19 cellular contexts compared by ENCODE assay signal in the genomic region with DNA sequence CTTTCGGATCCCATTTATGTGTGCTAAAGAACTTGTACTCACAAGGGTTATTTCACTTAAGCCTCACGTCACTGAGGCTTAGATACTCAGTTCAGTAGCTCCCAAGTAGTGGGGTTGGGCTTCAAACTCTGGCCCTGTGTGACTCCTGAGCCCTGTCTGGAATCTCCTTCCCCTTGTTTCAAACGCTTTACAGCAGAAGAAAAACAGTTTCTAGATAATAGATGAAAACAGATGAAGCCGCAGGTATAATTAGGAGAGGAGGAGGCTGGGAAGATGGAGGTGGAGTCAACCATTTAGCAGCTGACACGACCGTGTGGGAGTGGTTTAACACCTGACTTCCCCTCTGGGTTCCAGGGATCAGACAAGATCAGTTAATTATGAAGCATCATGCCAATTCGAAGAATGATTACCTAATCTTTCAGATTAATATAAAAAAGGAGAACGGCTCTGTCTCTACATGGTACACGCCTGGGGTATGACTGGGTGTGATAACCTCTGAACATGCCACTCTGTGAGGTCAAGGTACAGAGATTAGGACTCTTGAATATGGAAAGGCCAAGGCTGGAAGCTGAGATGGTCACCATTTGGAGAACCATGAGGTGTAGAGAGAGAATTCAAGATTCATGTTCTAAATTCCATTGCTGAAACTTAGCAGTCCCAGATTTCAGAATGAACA. TPM values are rescaled to one million over a fixed set of nuclear protein-coding genes. Genes with fewer than 3 reads are reported as not detected.
DNase-seq lines count a peak whose midpoint lies in the region; ATAC-seq and TF ChIP-seq lines count a peak whose summit lies in the region.
"Had no signal": no experiment of that assay in that cellular context is flagged by ENCODE, and none has a peak within 500 bp of the region (broad histone marks: within the 10 kb centered on the region; RNA-seq: fewer than 3 reads in every experiment).

No MANE protein-coding gene starts in this region.

- no peaks in the 10 kb centered on the region for H3K27me3 ChIP-seq in muscle layer of colon (ENCODE audit: control insufficient read depth in 1 of 2, insufficient read depth in 2 of 2, low read length in 2 of 2)
- no peaks in the 10 kb centered on the region for H3K27me3 ChIP-seq in lower lobe of right lung (ENCODE audit: low read depth)
- H3K27me3 ChIP-seq: breast epithelium had no signal

- H3K9ac ChIP-seq in muscle layer of colon (ENCODE audit: low read length) = no peak overlapping the region

- intact Hi-C loops in lower lobe of right lung (cut with DNase I) = no loop called here

- no peak overlapping the region for H3K4me3 Mint-ChIP-seq in stimulated activated naive CD8-positive, alpha-beta T cell treated with anti-CD3 and anti-CD28 coated beads, Interleukin-15, Interleukin-2, amounts not matched to agents 100 ng/mL and 50 ng/mL, for 24 hours
- no peak overlapping the region for H3K4me3 Mint-ChIP-seq in stimulated activated naive CD8-positive, alpha-beta T cell treated with anti-CD3 and anti-CD28 coated beads, Interleukin-15, amount 100 ng/mL, for 72 hours
- no peak overlapping the region for H3K4me3 Mint-ChIP-seq in activated naive CD4-positive, alpha-beta T cell treated with anti-CD3 and anti-CD28 coated beads, Interleukin-2, amount 10 ng/mL, durations not matched to agents 7 days and 5 days
- H3K4me3 Mint-ChIP-seq: activated B cell treated with CpG ODN at 0.5 μM for 24 hours; CD8-positive, alpha-beta T cell; effector memory CD8-positive, alpha-beta T cell had no signal

- H3K27ac Mint-ChIP-seq in stimulated activated naive CD8-positive, alpha-beta T cell treated with anti-CD3 and anti-CD28 coated beads, Interleukin-15, Interleukin-2, amounts not matched to agents 100 ng/mL and 50 ng/mL, for 24 hours = peak overlapping the region; percentile 43
- H3K27ac Mint-ChIP-seq in stimulated activated naive CD8-positive, alpha-beta T cell treated with anti-CD3 and anti-CD28 coated beads, Interleukin-15, amount 100 ng/mL, for 72 hours = no peak overlapping the region
- H3K27ac Mint-ChIP-seq in activated naive CD4-positive, alpha-beta T cell treated with anti-CD3 and anti-CD28 coated beads, Interleukin-2, amount 10 ng/mL, durations not matched to agents 7 days and 5 days = no peak overlapping the region
- H3K27ac Mint-ChIP-seq: activated B cell treated with CpG ODN at 0.5 μM for 24 hours; CD8-positive, alpha-beta T cell; effector memory CD8-positive, alpha-beta T cell had no signal

- H3K4me1 Mint-ChIP-seq in stimulated activated naive CD8-positive, alpha-beta T cell treated with anti-CD3 and anti-CD28 coated beads, Interleukin-15, Interleukin-2, amounts not matched to agents 100 ng/mL and 50 ng/mL, for 24 hours (ENCODE audit: low read depth) = no peaks in the 10 kb centered on the region
- peaks cover 10% of the 10 kb centered on the region for H3K4me1 Mint-ChIP-seq in stimulated activated naive CD8-positive, alpha-beta T cell treated with anti-CD3 and anti-CD28 coated beads, Interleukin-15, amount 100 ng/mL, for 72 hours
- peaks cover 4% of the 10 kb centered on the region for H3K4me1 Mint-ChIP-seq in activated naive CD4-positive, alpha-beta T cell treated with anti-CD3 and anti-CD28 coated beads, Interleukin-2, amount 10 ng/mL, durations not matched to agents 7 days and 5 days
- H3K4me1 Mint-ChIP-seq: activated B cell treated with CpG ODN at 0.5 μM for 24 hours had no signal

- no peak for ATAC-seq in stimulated activated naive CD8-positive, alpha-beta T cell treated with anti-CD3 and anti-CD28 coated beads, Interleukin-15, amount 100 ng/mL, for 72 hours
- no peak for ATAC-seq in lower lobe of right lung
- ATAC-seq: CD8-positive, alpha-beta T cell; effector memory CD8-positive, alpha-beta T cell had no signal

- TF ChIP-seq CTCF in lower lobe of right lung (IDR thresholded peaks at IDR 0.05) = no peak

- H3K4me3 ChIP-seq in muscle layer of colon (ENCODE audit: low read depth in 1 of 2, low read length in 2 of 2) (no peak overlapping the region), lower lobe of right lung (no peak overlapping the region)
- H3K4me3 ChIP-seq: breast epithelium had no signal

- CTCF ChIA-PET in activated naive CD4-positive, alpha-beta T cell treated with anti-CD3 and anti-CD28 coated beads, Interleukin-2, amount 10 ng/mL, durations not matched to agents 7 days and 5 days (lab: Charles Lee) = interaction anchor here (8.7 kb wide), 1 partner anchor 26 kb away, joined by 31 read pairs; no protein-coding TSS in a partner anchor

- peaks cover 6% of the 10 kb centered on the region for H3K36me3 Mint-ChIP-seq in stimulated activated naive CD8-positive, alpha-beta T cell treated with anti-CD3 and anti-CD28 coated beads, Interleukin-15, Interleukin-2, amounts not matched to agents 100 ng/mL and 50 ng/mL, for 24 hours (ENCODE audit: low read depth)
- H3K36me3 Mint-ChIP-seq in activated naive CD4-positive, alpha-beta T cell treated with anti-CD3 and anti-CD28 coated beads, Interleukin-2, amount 10 ng/mL, durations not matched to agents 7 days and 5 days = no peaks in the 10 kb centered on the region

- no peak for DNase-seq in stimulated activated naive CD8-positive, alpha-beta T cell treated with anti-CD3 and anti-CD28 coated beads, Interleukin-15, amount 100 ng/mL, for 72 hours
- DNase-seq in dermis blood vessel endothelial cell (peak; percentile 7), NCI-H345 treated with DMSO at 0.1 percent for 48 hours (lab: John Stamatoyannopoulos, UW; ENCODE audit: unreplicated experiment) (no peak), activated T-cell treated with anti-CD3 and anti-CD28 coated beads for 4 hours (no peak), lower lobe of right lung (no peak)
- no peak for DNase-seq in activated naive CD4-positive, alpha-beta T cell treated with anti-CD3 and anti-CD28 coated beads, Interleukin-2, amount 10 ng/mL, durations not matched to agents 7 days and 5 days
- DNase-seq: activated B cell treated with CpG ODN at 0.5 μM for 24 hours; activated gamma-delta T cell; CD8-positive, alpha-beta T cell; effector memory CD8-positive, alpha-beta T cell; foreskin fibroblast; Kasumi-1; mesendoderm; NCI-H1417 treated with DMSO at 0.1 percent for 48 hours; NCI-H446 treated with DMSO at 0.1 percent for 48 hours; stimulated activated CD4-positive, alpha-beta T cell treated with anti-CD3 and anti-CD28 coated beads, Interleukin-12 subunit alpha, Interleukin-12 subunit beta, amount 100 ng/mL, for 4 hours had no signal

- no peaks in the 10 kb centered on the region for H3K27me3 Mint-ChIP-seq in stimulated activated naive CD8-positive, alpha-beta T cell treated with anti-CD3 and anti-CD28 coated beads, Interleukin-15, Interleukin-2, amounts not matched to agents 100 ng/mL and 50 ng/mL, for 24 hours
- no peaks in the 10 kb centered on the region for H3K27me3 Mint-ChIP-seq in stimulated activated naive CD8-positive, alpha-beta T cell treated with anti-CD3 and anti-CD28 coated beads, Interleukin-15, amount 100 ng/mL, for 72 hours
- H3K27me3 Mint-ChIP-seq in activated naive CD4-positive, alpha-beta T cell treated with anti-CD3 and anti-CD28 coated beads, Interleukin-2, amount 10 ng/mL, durations not matched to agents 7 days and 5 days = peaks cover 19% of the 10 kb centered on the region

- no peaks in the 10 kb centered on the region for H3K9me3 Mint-ChIP-seq in stimulated activated naive CD8-positive, alpha-beta T cell treated with anti-CD3 and anti-CD28 coated beads, Interleukin-15, Interleukin-2, amounts not matched to agents 100 ng/mL and 50 ng/mL, for 24 hours
- no peaks in the 10 kb centered on the region for H3K9me3 Mint-ChIP-seq in stimulated activated naive CD8-positive, alpha-beta T cell treated with anti-CD3 and anti-CD28 coated beads, Interleukin-15, amount 100 ng/mL, for 72 hours
- no peaks in the 10 kb centered on the region for H3K9me3 Mint-ChIP-seq in activated naive CD4-positive, alpha-beta T cell treated with anti-CD3 and anti-CD28 coated beads, Interleukin-2, amount 10 ng/mL, durations not matched to agents 7 days and 5 days
- H3K9me3 Mint-ChIP-seq: activated B cell treated with CpG ODN at 0.5 μM for 24 hours; CD8-positive, alpha-beta T cell; effector memory CD8-positive, alpha-beta T cell had no signal

- H3K4me1 ChIP-seq in muscle layer of colon (ENCODE audit: insufficient read depth, low read length) (peaks cover 50% of the 10 kb centered on the region), lower lobe of right lung (peaks cover 10% of the 10 kb centered on the region)
- H3K4me1 ChIP-seq: breast epithelium had no signal

- no peaks in the 10 kb centered on the region for H3K9me3 ChIP-seq in muscle layer of colon (ENCODE audit: low read length)
- no peaks in the 10 kb centered on the region for H3K9me3 ChIP-seq in lower lobe of right lung
- H3K9me3 ChIP-seq: breast epithelium had no signal

- H3K36me3 ChIP-seq in muscle layer of colon (ENCODE audit: insufficient read depth, low read length) (peaks cover 29% of the 10 kb centered on the region), lower lobe of right lung (peaks cover 36% of the 10 kb centered on the region)
- H3K36me3 ChIP-seq: breast epithelium had no signal

- peak overlapping the region; percentile 56 for H3K27ac ChIP-seq in muscle layer of colon (ENCODE audit: low read depth, low read length)
- H3K27ac ChIP-seq in lower lobe of right lung = no peak overlapping the region
- H3K27ac ChIP-seq: breast epithelium had no signal

RNA-seq across cellular contexts. Expression of gene TPM1, which starts 31.1 kb away (rescaled TPM):
- total RNA-seq in dermis blood vessel endothelial cell (309 and 334 TPM in 2 replicates), lower lobe of right lung (137 TPM)

RNA-seq across cellular contexts. Expression of gene LACTB, which starts 48.0 kb away (rescaled TPM):
- total RNA-seq in dermis blood vessel endothelial cell = 45.1 and 47.1 TPM in 2 replicates
- 34.7 TPM for total RNA-seq in lower lobe of right lung
